In the genomic region with DNA sequence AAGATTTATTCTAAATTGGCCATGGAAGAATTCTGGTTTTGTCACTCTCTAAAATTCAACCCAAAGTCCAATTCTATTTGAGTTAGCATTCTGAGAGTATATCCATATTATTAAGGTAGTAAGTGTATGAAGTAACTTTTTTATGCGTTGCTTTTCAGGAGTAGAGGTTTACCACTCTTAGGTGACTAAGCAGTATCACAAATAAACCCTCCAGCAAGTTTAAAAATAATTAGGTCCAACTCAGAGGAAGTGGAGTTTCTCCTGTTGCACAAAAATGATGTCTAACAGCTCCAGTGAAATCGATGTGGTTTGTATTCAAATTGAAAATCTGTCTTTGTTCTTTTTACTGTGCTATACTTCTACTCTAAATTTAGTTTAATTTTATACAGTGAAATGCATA, we compare ENCODE assay signal across 18 cellular contexts. TPM values are rescaled to one million over a fixed set of nuclear protein-coding genes. Genes with fewer than 3 reads are reported as not detected.
DNase-seq lines count a peak whose midpoint lies in the region; FAIRE-seq and TF ChIP-seq lines count a peak whose summit lies in the region.
"Had no signal": no experiment of that assay in that cellular context is flagged by ENCODE, and none has a peak within 500 bp of the region (broad histone marks: within the 10 kb centered on the region; RNA-seq: fewer than 3 reads in every experiment).

No MANE protein-coding gene starts in this region.

- DNase-seq in mammary epithelial cell (peak; percentile 54), breast epithelium (ENCODE audit: low spot score in 2 of 2) (no peak), PC-9 (peak in 1 of 2 experiments; percentile 41), sigmoid colon (no peak), osteocyte (ENCODE audit: extremely low spot score, unreplicated experiment) (no peak), kidney glomerular epithelial cell (lab: John Stamatoyannopoulos, UW) (no peak)
- no peak for DNase-seq in activated CD4-positive, alpha-beta T cell treated with anti-CD3 and anti-CD28 coated beads, Interleukin-2, amount 10 ng/mL, durations not matched to agents 7 days and 5 days
- DNase-seq: 8988T; BE2C; Caco-2; CD4-positive, alpha-beta T cell; EL; H7; NCI-H1105; NCI-H2081 treated with DMSO at 0.1 percent for 48 hours had no signal

- H3K4me3 Mint-ChIP-seq in activated CD4-positive, alpha-beta T cell treated with anti-CD3 and anti-CD28 coated beads, Interleukin-2, amount 10 ng/mL, durations not matched to agents 7 days and 5 days: no peak overlapping the region
- H3K4me3 Mint-ChIP-seq in osteocyte (ENCODE audit: unreplicated experiment): no peak overlapping the region
- H3K4me3 Mint-ChIP-seq: CD4-positive, alpha-beta T cell had no signal

- no peaks in the 10 kb centered on the region for H3K9me3 Mint-ChIP-seq in activated CD4-positive, alpha-beta T cell treated with anti-CD3 and anti-CD28 coated beads, Interleukin-2, amount 10 ng/mL, durations not matched to agents 7 days and 5 days
- no peaks in the 10 kb centered on the region for H3K9me3 Mint-ChIP-seq in osteocyte (ENCODE audit: unreplicated experiment)
- H3K9me3 Mint-ChIP-seq: CD4-positive, alpha-beta T cell had no signal

- TF ChIP-seq CTCF in mammary epithelial cell (conservative IDR thresholded peaks at IDR 0.05 in 1 of 2, IDR thresholded peaks at IDR 0.05 in 1 of 2; ENCODE audit: extremely low read depth in 1 of 2, insufficient read depth in 1 of 2, low read depth in 1 of 2, low read length in 2 of 2) (no peak), breast epithelium (IDR thresholded peaks at IDR 0.05) (no peak), PC-9 (conservative IDR thresholded peaks at IDR 0.05) (no peak), sigmoid colon (IDR thresholded peaks at IDR 0.05) (no peak), osteocyte (IDR thresholded peaks at IDR 0.05) (no peak)

- H3K27ac ChIP-seq in mammary epithelial cell (ENCODE audit: insufficient read depth, low read depth, low read length): no peak overlapping the region
- H3K27ac ChIP-seq in breast epithelium: no peak overlapping the region
- peak overlapping the region; percentile 70 for H3K27ac ChIP-seq in PC-9
- H3K27ac ChIP-seq in sigmoid colon: no peak overlapping the region

- H3K27me3 ChIP-seq in mammary epithelial cell (ENCODE audit: insufficient read depth, low read length) (no peaks in the 10 kb centered on the region), breast epithelium (peaks cover 0 to 29% of the 10 kb centered on the region in 2 donors), PC-9 (ENCODE audit: insufficient read depth, low read depth) (no peaks in the 10 kb centered on the region), sigmoid colon (no peaks in the 10 kb centered on the region)
- H3K27me3 ChIP-seq: BE2C had no signal

- no peak for TF ChIP-seq EP300 in sigmoid colon (IDR thresholded peaks at IDR 0.05)

- peaks cover 14% of the 10 kb centered on the region for H3K4me1 Mint-ChIP-seq in activated CD4-positive, alpha-beta T cell treated with anti-CD3 and anti-CD28 coated beads, Interleukin-2, amount 10 ng/mL, durations not matched to agents 7 days and 5 days
- H3K4me1 Mint-ChIP-seq in osteocyte (ENCODE audit: unreplicated experiment): peaks cover 5% of the 10 kb centered on the region

- intact Hi-C loops in mammary epithelial cell (cut with micrococcal nuclease) (loop anchor here (2.0 to 10.0 kb wide), 2 partner anchors 47 to 631 kb away; no protein-coding TSS in a partner anchor), breast epithelium (cut with DNase I; ENCODE audit: low total_unique reads) (no loop called here), PC-9 (cut with micrococcal nuclease; ENCODE audit: unreplicated experiment) (loop anchor here (10.0 kb wide), 1 partner anchor 631 kb away; no protein-coding TSS in a partner anchor), sigmoid colon (cut with DNase I) (no loop called here)

- no peak overlapping the region for H3K9ac ChIP-seq in mammary epithelial cell (ENCODE audit: insufficient read depth, low read length)

- no peaks in the 10 kb centered on the region for H3K9me3 ChIP-seq in mammary epithelial cell (replicated peaks; ENCODE audit: insufficient read depth, low read length)
- H3K9me3 ChIP-seq in breast epithelium: no peaks in the 10 kb centered on the region
- H3K9me3 ChIP-seq in PC-9 (ENCODE audit: insufficient read depth, low read depth): no peaks in the 10 kb centered on the region
- no peaks in the 10 kb centered on the region for H3K9me3 ChIP-seq in sigmoid colon
- H3K9me3 ChIP-seq: BE2C, Caco-2 had no signal

- CTCF ChIA-PET in mammary epithelial cell (lab: Charles Lee; ENCODE audit: low non-redundant PET) (no interaction called here), PC-9 (lab: Charles Lee) (no interaction called here)
- CTCF ChIA-PET in activated CD4-positive, alpha-beta T cell treated with anti-CD3 and anti-CD28 coated beads, Interleukin-2, amount 10 ng/mL, durations not matched to agents 7 days and 5 days (lab: Charles Lee): no interaction called here

- peak; percentile 53 for FAIRE-seq in colon (lab: Jason Lieb, UNC)
- FAIRE-seq: GM12891, K562 had no signal

- in situ Hi-C loops in mammary epithelial cell (cut with MboI; ENCODE audit: low sequenced_read_pairs in 2 of 2): no loop called here

- H3K4me1 ChIP-seq in mammary epithelial cell (ENCODE audit: insufficient read depth, low read length) (no peaks in the 10 kb centered on the region), breast epithelium (no peaks in the 10 kb centered on the region), PC-9 (replicated peaks; ENCODE audit: insufficient read depth) (peaks cover 31% of the 10 kb centered on the region), sigmoid colon (peaks cover 0 to 5% (median 0%) of the 10 kb centered on the region in 4 donors)
- H3K4me1 ChIP-seq: BE2C had no signal

- H3F3A ChIP-seq in PC-9 (ENCODE audit: insufficient read depth, low read depth): peaks cover 2% of the 10 kb centered on the region; the same call in 1 of the 2 replicates

- H3K4me3 ChIP-seq in mammary epithelial cell (replicated peaks in 1 of 3; ENCODE audit: insufficient read depth in 1 of 3, low read depth in 2 of 3, low read length in 3 of 3) (no peak overlapping the region), breast epithelium (no peak overlapping the region), PC-9 (no peak overlapping the region), sigmoid colon (no peak overlapping the region)
- H3K4me3 ChIP-seq: K562 had no signal

- H4K20me1 ChIP-seq in mammary epithelial cell (ENCODE audit: insufficient read depth, low read length) (no peaks in the 10 kb centered on the region), PC-9 (ENCODE audit: insufficient read depth) (no peaks in the 10 kb centered on the region; the same call in 1 of the 2 replicates)

- no peak overlapping the region for H3K27ac Mint-ChIP-seq in activated CD4-positive, alpha-beta T cell treated with anti-CD3 and anti-CD28 coated beads, Interleukin-2, amount 10 ng/mL, durations not matched to agents 7 days and 5 days
- no peak overlapping the region for H3K27ac Mint-ChIP-seq in osteocyte (ENCODE audit: unreplicated experiment)
- H3K27ac Mint-ChIP-seq: CD4-positive, alpha-beta T cell had no signal

- H2AFZ ChIP-seq in mammary epithelial cell (ENCODE audit: low read depth, low read length): no peak overlapping the region
- no peak overlapping the region for H2AFZ ChIP-seq in PC-9

- WGBS in mammary epithelial cell (ENCODE audit: low coverage, missing lambda C conversion rate): 48% methylated on average over 2 of the region's 2 CpGs
- 9 to 32% methylated on average over 2 of the region's 2 CpGs for WGBS in sigmoid colon, 2 donors

- no peaks in the 10 kb centered on the region for H3K9me2 ChIP-seq in PC-9 (ENCODE audit: insufficient read depth)

- POLR2A ChIA-PET in PC-9 (lab: Charles Lee; ENCODE audit: unreplicated experiment): no interaction called here
- POLR2A ChIA-PET in activated CD4-positive, alpha-beta T cell treated with anti-CD3 and anti-CD28 coated beads, Interleukin-2, amount 10 ng/mL, durations not matched to agents 7 days and 5 days (lab: Charles Lee): interaction anchor here (0.6 kb wide), 1 partner anchor 183 kb away, joined by 3 read pairs; no protein-coding TSS in a partner anchor

- H3K36me3 ChIP-seq in mammary epithelial cell (ENCODE audit: insufficient read depth, low read length) (no peaks in the 10 kb centered on the region), breast epithelium (no peaks in the 10 kb centered on the region), PC-9 (ENCODE audit: low read depth) (no peaks in the 10 kb centered on the region), sigmoid colon (no peaks in the 10 kb centered on the region)
- H3K36me3 ChIP-seq: BE2C had no signal

- H3K36me3 Mint-ChIP-seq in activated CD4-positive, alpha-beta T cell treated with anti-CD3 and anti-CD28 coated beads, Interleukin-2, amount 10 ng/mL, durations not matched to agents 7 days and 5 days (ENCODE audit: low read depth): no peaks in the 10 kb centered on the region
- H3K36me3 Mint-ChIP-seq in osteocyte (ENCODE audit: unreplicated experiment): no peaks in the 10 kb centered on the region

- TF ChIP-seq POLR2A in breast epithelium (IDR thresholded peaks at IDR 0.05) (no peak), sigmoid colon (IDR thresholded peaks at IDR 0.05) (no peak)

- dilution Hi-C loops in mammary epithelial cell (cut with HindIII; ENCODE audit: low sequenced_read_pairs): no loop called here

- H3K4me2 ChIP-seq in mammary epithelial cell (ENCODE audit: insufficient read depth, low read depth, low read length) (no peak overlapping the region), PC-9 (peak overlapping the region; percentile 50)

- peaks cover 51% of the 10 kb centered on the region for H3K79me2 ChIP-seq in mammary epithelial cell (ENCODE audit: insufficient read depth, low read length)
- H3K79me2 ChIP-seq in PC-9 (ENCODE audit: low read depth): peaks cover 55% of the 10 kb centered on the region

- BruUV-seq in mammary epithelial cell (replicated peaks; lab: Mats Ljungman, UMichigan) (no TSS peak), PC-9 (replicated peaks; lab: Mats Ljungman, UMichigan) (no TSS peak)

- peaks cover 32% of the 10 kb centered on the region for H3K27me3 Mint-ChIP-seq in activated CD4-positive, alpha-beta T cell treated with anti-CD3 and anti-CD28 coated beads, Interleukin-2, amount 10 ng/mL, durations not matched to agents 7 days and 5 days
- H3K27me3 Mint-ChIP-seq in osteocyte (ENCODE audit: unreplicated experiment): no peaks in the 10 kb centered on the region
- H3K27me3 Mint-ChIP-seq: CD4-positive, alpha-beta T cell had no signal

RNA-seq across cellular contexts. Expression of a gene that starts 6.6 kb away (rescaled TPM):
- total RNA-seq in mammary epithelial cell (10 to 100 TPM; 11.8 to 13.4 TPM), breast epithelium (10 to 100 TPM; 14.4 to 20.0 (median 16.0) TPM), PC-9 (2021) (6.6 and 9.3 TPM in 2 replicates), sigmoid colon (10 to 100 TPM; 10.7 to 15.3 (median 13.2) TPM), osteocyte (7.0 and 8.2 TPM in 2 replicates)
- polyA plus RNA-seq in mammary epithelial cell (11.9 TPM), sigmoid colon (10 to 100 TPM in 1 of 3 donors, 1 to 10 TPM in 2; 2.4 to 10.2 (median 3.9) TPM)
- polyA minus RNA-seq in mammary epithelial cell: 1.9 TPM
- total RNA-seq in activated CD4-positive, alpha-beta T cell treated with anti-CD3 and anti-CD28 coated beads, Interleukin-2, amount 10 ng/mL, durations not matched to agents 7 days and 5 days: 1 to 10 TPM; 5.3 to 6.1 TPM

Comparison
In these comparisons a context has a peak if more than half of its experiments do, and no peak if none do; other contexts are left out.
1. intact Hi-C loops: an anchor here in mammary epithelial cell (2.0 to 10.0 kb wide) and PC-9 (10.0 kb wide); none called in breast epithelium and sigmoid colon.